In the genomic region with DNA sequence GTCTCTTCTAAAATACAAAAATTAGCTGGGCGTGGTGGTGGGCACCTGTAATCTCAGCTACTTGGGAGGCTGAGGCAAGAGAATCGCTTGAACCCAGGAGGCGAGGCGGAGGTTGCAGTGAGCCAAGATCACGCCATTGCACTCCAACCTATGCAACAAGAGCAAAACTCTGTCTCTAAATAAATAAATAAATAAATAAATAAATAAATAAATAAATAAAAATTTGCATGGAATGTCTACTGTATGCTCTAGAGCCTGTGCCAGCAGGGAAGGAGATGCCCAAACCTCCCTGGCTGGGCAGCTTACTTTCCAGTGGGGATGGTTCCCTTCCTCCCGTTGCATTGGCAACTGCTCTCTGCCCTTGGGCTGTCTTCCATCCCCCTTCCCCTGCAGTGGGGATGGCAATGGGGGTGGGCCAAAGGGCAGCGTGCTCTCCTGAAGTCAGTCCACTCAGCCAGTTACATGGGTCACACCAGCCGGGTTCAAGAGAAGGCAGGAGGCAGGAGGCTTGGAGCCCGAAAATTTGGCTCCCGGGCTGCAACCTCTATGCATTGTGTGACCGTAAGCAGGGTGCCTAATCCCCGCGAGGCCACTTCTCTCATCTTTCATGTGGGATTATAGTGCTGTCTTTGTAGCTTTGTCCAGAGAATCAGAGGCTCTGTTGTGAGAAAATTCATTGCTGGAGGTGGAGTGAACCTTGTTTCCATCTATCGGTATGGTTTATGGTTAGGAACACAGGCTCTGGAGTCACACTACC, we compare ENCODE assay signal across 1 cellular context.
TF ChIP-seq lines count a peak whose summit lies in the region.

No MANE protein-coding gene starts in this region.

TF ChIP-seq in IMR-90, 13 proteins besides CTCF, POLR2A, EP300 and RAD21:
- TF ChIP-seq SMC3 (IDR thresholded peaks at IDR 0.05; ENCODE audit: low read depth, low read length) (no peak), CHD1 (IDR thresholded peaks at IDR 0.05; ENCODE audit: low read depth, low read length) (no peak)
- TF ChIP-seq, protein P1, sequence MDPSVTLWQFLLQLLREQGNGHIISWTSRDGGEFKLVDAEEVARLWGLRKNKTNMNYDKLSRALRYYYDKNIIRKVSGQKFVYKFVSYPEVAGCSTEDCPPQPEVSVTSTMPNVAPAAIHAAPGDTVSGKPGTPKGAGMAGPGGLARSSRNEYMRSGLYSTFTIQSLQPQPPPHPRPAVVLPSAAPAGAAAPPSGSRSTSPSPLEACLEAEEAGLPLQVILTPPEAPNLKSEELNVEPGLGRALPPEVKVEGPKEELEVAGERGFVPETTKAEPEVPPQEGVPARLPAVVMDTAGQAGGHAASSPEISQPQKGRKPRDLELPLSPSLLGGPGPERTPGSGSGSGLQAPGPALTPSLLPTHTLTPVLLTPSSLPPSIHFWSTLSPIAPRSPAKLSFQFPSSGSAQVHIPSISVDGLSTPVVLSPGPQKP (IDR thresholded peaks at IDR 0.05; ENCODE audit: borderline replicate concordance, low read depth, low read length): no peak
